In genomic region chr11:63698976-63699733, GRCh38 we compare ENCODE assay signal across 20 cellular contexts.
A peak's percentile ranks its signal among the peaks of the same experiment; 100 is the strongest.
DNase-seq lines count a peak whose midpoint lies in the region; ATAC-seq and TF ChIP-seq lines count a peak whose summit lies in the region.
"Had no signal": no experiment of that assay in that cellular context is flagged by ENCODE, and none has a peak within 500 bp of the region (broad histone marks: within the 10 kb centered on the region; RNA-seq: fewer than 3 reads in every experiment).

No MANE protein-coding gene starts in this region.

- peaks cover 10% of the 10 kb centered on the region for H3K4me1 Mint-ChIP-seq in nephron progenitor cell

- H3K4me3 Mint-ChIP-seq in nephron progenitor cell = no peak overlapping the region
- H3K4me3 Mint-ChIP-seq: activated naive CD8-positive, alpha-beta T cell; naive thymus-derived CD8-positive, alpha-beta T cell; stimulated activated effector memory CD8-positive, alpha-beta T cell treated with anti-CD3 and anti-CD28 coated beads, Interleukin-12 subunit alpha, Interleukin-12 subunit beta, amount 100 ng/mL, for 72 hours; T-helper 1 cell treated with Interleukin-12 subunit alpha and Interleukin-12 subunit beta and Interleukin-4 antibody, amounts not matched to agents 30 μg/mL and 1 μg/mL, for 36 hours had no signal

- peaks cover 26% of the 10 kb centered on the region for H3K36me3 Mint-ChIP-seq in nephron progenitor cell (ENCODE audit: low read depth)

- H3K9me3 Mint-ChIP-seq in nephron progenitor cell = peaks cover 9% of the 10 kb centered on the region
- H3K9me3 Mint-ChIP-seq: naive thymus-derived CD8-positive, alpha-beta T cell; stimulated activated effector memory CD8-positive, alpha-beta T cell treated with anti-CD3 and anti-CD28 coated beads, Interleukin-12 subunit alpha, Interleukin-12 subunit beta, amount 100 ng/mL, for 72 hours; T-helper 1 cell treated with Interleukin-12 subunit alpha and Interleukin-12 subunit beta and Interleukin-4 antibody, amounts not matched to agents 30 μg/mL and 1 μg/mL, for 36 hours had no signal

- TF ChIP-seq CTCF in 22Rv1 (IDR thresholded peaks at IDR 0.05) (no peak), nephron progenitor cell (IDR thresholded peaks at IDR 0.05) (no peak)

- no peak for ATAC-seq in GM21515 (IDR thresholded peaks at IDR 0.05; ENCODE audit: unreplicated experiment)
- ATAC-seq: naive thymus-derived CD8-positive, alpha-beta T cell; Panc1; right lobe of liver; stimulated activated effector memory CD8-positive, alpha-beta T cell treated with anti-CD3 and anti-CD28 coated beads, Interleukin-12 subunit alpha, Interleukin-12 subunit beta, amount 100 ng/mL, for 72 hours had no signal

- peaks cover 3% of the 10 kb centered on the region for H3K27me3 Mint-ChIP-seq in nephron progenitor cell (ENCODE audit: low read depth, poor library complexity)
- H3K27me3 Mint-ChIP-seq: activated naive CD8-positive, alpha-beta T cell; naive thymus-derived CD8-positive, alpha-beta T cell had no signal

- H3K27ac Mint-ChIP-seq in nephron progenitor cell = peak overlapping the region; percentile 7
- H3K27ac Mint-ChIP-seq: activated naive CD8-positive, alpha-beta T cell; stimulated activated effector memory CD8-positive, alpha-beta T cell treated with anti-CD3 and anti-CD28 coated beads, Interleukin-12 subunit alpha, Interleukin-12 subunit beta, amount 100 ng/mL, for 72 hours; T-helper 1 cell treated with Interleukin-12 subunit alpha and Interleukin-12 subunit beta and Interleukin-4 antibody, amounts not matched to agents 30 μg/mL and 1 μg/mL, for 36 hours had no signal

- DNase-seq in NCI-H526 (lab: John Stamatoyannopoulos, UW) (peak; percentile 40 to 44), cerebellar cortex (ENCODE audit: low spot score) (peak; percentile 62), nephron progenitor cell (no peak), inferior parietal cortex (ENCODE audit: extremely low spot score) (no peak), NCI-H345 (lab: John Stamatoyannopoulos, UW) (no peak), SHP77 treated with DMSO at 0.1 percent for 48 hours (lab: John Stamatoyannopoulos, UW) (no peak)
- DNase-seq: activated CD4-positive, alpha-beta T cell treated with anti-CD3 and anti-CD28 coated beads for 4 hours; hippocampal formation; naive thymus-derived CD8-positive, alpha-beta T cell; NCI-H1048; NCI-H2171 treated with DMSO at 0.1 percent for 48 hours; right lobe of liver; stimulated activated CD4-positive, alpha-beta T cell treated with anti-CD3 and anti-CD28 coated beads, Interleukin-4, amount 100 ng/mL, for 4 hours had no signal

- H3K27ac ChIP-seq in 22Rv1 = peak overlapping the region; percentile 11
- H3K27ac ChIP-seq: epithelial cell of prostate, right lobe of liver had no signal

Comparison
In these comparisons a context has a peak if more than half of its experiments do, and no peak if none do; other contexts are left out.
1. DNase-seq: peak in NCI-H526 (2 of 2) and cerebellar cortex (single experiment); none in nephron progenitor cell (single experiment), inferior parietal cortex (single experiment), NCI-H345 (single experiment) and SHP77 treated with DMSO at 0.1 percent for 48 hours (single experiment).